In genomic region chr6:38638941-38639497, GRCh38 we compare ENCODE assay signal across 8 cellular contexts. TPM values are rescaled to one million over a fixed set of nuclear protein-coding genes. Genes with fewer than 3 reads are reported as not detected.
DNase-seq lines count a peak whose midpoint lies in the region; ATAC-seq, FAIRE-seq and TF ChIP-seq lines count a peak whose summit lies in the region.

No MANE protein-coding gene starts in this region.

- no peaks in the 10 kb centered on the region for H3K9me3 ChIP-seq in CD8-positive, alpha-beta memory T cell (ENCODE audit: low read length)
- no peaks in the 10 kb centered on the region for H3K9me3 ChIP-seq in breast epithelium
- H3K9me3 ChIP-seq in kidney (ENCODE audit: control insufficient read depth in 1 of 2, low read length in 2 of 2): no peaks in the 10 kb centered on the region

- no peaks in the 10 kb centered on the region for H3K27me3 Mint-ChIP-seq in CD8-positive, alpha-beta memory T cell
- H3K27me3 Mint-ChIP-seq in IgD-negative memory B cell: no peaks in the 10 kb centered on the region

- H3K27ac ChIP-seq in CD8-positive, alpha-beta memory T cell (ENCODE audit: low read depth, low read length): peak overlapping the region; percentile 99
- H3K27ac ChIP-seq in breast epithelium: peak overlapping the region; percentile 91 to 99
- peak overlapping the region; percentile 72 to 95 for H3K27ac ChIP-seq in kidney (ENCODE audit: low read depth in 2 of 2, low read length in 2 of 2)

- POLR2A ChIA-PET in CD8-positive, alpha-beta memory T cell (lab: Charles Lee): interaction anchor here (0.6 to 1.5 kb wide), 7 partner anchors 20 to 941 kb away, joined by 3 to 12 read pairs (median 5); partner anchors contain the start of genes GLO1, SAYSD1 and ZFAND3

- H3K4me3 Mint-ChIP-seq in CD8-positive, alpha-beta memory T cell: peak overlapping the region; percentile 87 to 98 (median 92)
- peak overlapping the region; percentile 60 to 97 (median 92) for H3K4me3 Mint-ChIP-seq in IgD-negative memory B cell

- peak overlapping the region; percentile 92 for H3K4me3 ChIP-seq in CD8-positive, alpha-beta memory T cell (ENCODE audit: low read length)
- H3K4me3 ChIP-seq in WI38 (ENCODE audit: low read depth, low read length) (peak overlapping the region; percentile 84), breast epithelium (peak overlapping the region; percentile 71 to 100 (median 82)), kidney (ENCODE audit: low read length in 2 of 2) (peak overlapping the region; percentile 91 to 98)

- no peak for FAIRE-seq in kidney (lab: Jason Lieb, UNC)

- H3K4me1 Mint-ChIP-seq in CD8-positive, alpha-beta memory T cell: peaks cover 43 to 73% (median 64%) of the 10 kb centered on the region in 3 donors
- H3K4me1 Mint-ChIP-seq in IgD-negative memory B cell: peaks cover 28 to 36% (median 32%) of the 10 kb centered on the region in 3 donors

- CTCF ChIA-PET in CD8-positive, alpha-beta memory T cell (lab: Charles Lee): no interaction called here

- H3K27ac Mint-ChIP-seq in CD8-positive, alpha-beta memory T cell: peak overlapping the region; percentile 84 to 98 (median 97)
- peak overlapping the region; percentile 69 to 98 (median 96) for H3K27ac Mint-ChIP-seq in IgD-negative memory B cell

- intact Hi-C loops in breast epithelium (cut with DNase I; ENCODE audit: low total_unique reads) (loop anchor here (5.0 kb wide), 1 partner anchor 1188 kb away; no protein-coding TSS in a partner anchor), kidney (cut with DNase I) (no loop called here)

- TF ChIP-seq POLR2A in breast epithelium (IDR thresholded peaks at IDR 0.05): peak; percentile 6

- peaks cover 0 to 5% (median 0%) of the 10 kb centered on the region in 3 donors for H3K36me3 Mint-ChIP-seq in CD8-positive, alpha-beta memory T cell
- H3K36me3 Mint-ChIP-seq in IgD-negative memory B cell: peaks cover 3% of the 10 kb centered on the region

- H3K9ac ChIP-seq in kidney (ENCODE audit: low read length in 2 of 2): peak overlapping the region; percentile 72 to 89

- no peaks in the 10 kb centered on the region for H3K36me3 ChIP-seq in CD8-positive, alpha-beta memory T cell (ENCODE audit: insufficient read depth, low read length)
- no peaks in the 10 kb centered on the region for H3K36me3 ChIP-seq in breast epithelium
- no peaks in the 10 kb centered on the region for H3K36me3 ChIP-seq in kidney (ENCODE audit: control insufficient read depth in 1 of 2, insufficient read depth in 2 of 2, low read length in 2 of 2)

- no peak for TF ChIP-seq CTCF in WI38 (IDR thresholded peaks at IDR 0.05; ENCODE audit: low read depth, low read length)
- no peak for TF ChIP-seq CTCF in breast epithelium (IDR thresholded peaks at IDR 0.05)
- no peak for TF ChIP-seq CTCF in kidney (IDR thresholded peaks at IDR 0.05; ENCODE audit: borderline replicate concordance, extremely low read depth, insufficient read depth)

- H3K4me1 ChIP-seq in CD8-positive, alpha-beta memory T cell (ENCODE audit: insufficient read depth, low read length): peaks cover 41% of the 10 kb centered on the region
- H3K4me1 ChIP-seq in breast epithelium (peaks cover 0 to 5% of the 10 kb centered on the region in 2 donors), kidney (ENCODE audit: control insufficient read depth in 1 of 2, insufficient read depth in 1 of 2, low read depth in 1 of 2, low read length in 2 of 2) (peaks cover 4 to 10% of the 10 kb centered on the region in 2 donors)

- ATAC-seq in GM21576 (IDR thresholded peaks at IDR 0.05; ENCODE audit: unreplicated experiment): peak; percentile 18

- peak; percentile 31 to 84 (median 65) for DNase-seq in CD8-positive, alpha-beta memory T cell
- DNase-seq in breast epithelium (ENCODE audit: low spot score in 2 of 2) (peak in 1 of 2 donors; percentile 31), kidney (peak; percentile 74), cerebellum (ENCODE audit: low spot score) (no peak)
- peak; percentile 63 for DNase-seq in stimulated activated CD4-positive, alpha-beta T cell treated with anti-CD3 and anti-CD28 coated beads, Interleukin-1b, Interleukin-23, amount 100 ng/mL, for 48 hours

- H3K9me3 Mint-ChIP-seq in CD8-positive, alpha-beta memory T cell: no peaks in the 10 kb centered on the region
- H3K9me3 Mint-ChIP-seq in IgD-negative memory B cell: no peaks in the 10 kb centered on the region

- no peaks in the 10 kb centered on the region for H3K27me3 ChIP-seq in CD8-positive, alpha-beta memory T cell (ENCODE audit: insufficient read depth, low read length, poor library complexity, severe bottlenecking)
- H3K27me3 ChIP-seq in breast epithelium: no peaks in the 10 kb centered on the region

RNA-seq across cellular contexts. Expression of gene BTBD9, which starts 0.7 kb away (rescaled TPM):
- total RNA-seq in CD8-positive, alpha-beta memory T cell: 10 to 100 TPM; 12.2 to 14.9 TPM
- polyA plus RNA-seq in CD8-positive, alpha-beta memory T cell: 17.7 TPM
- 15.2 TPM for polyA plus RNA-seq in IgD-negative memory B cell
- 10 to 100 TPM; 12.8 to 25.5 (median 19.0) TPM for total RNA-seq in breast epithelium
- total RNA-seq in kidney: 29.9 TPM
- polyA plus RNA-seq in kidney (ENCODE audit: insufficient read depth, low read depth, low replicate concordance): 4.2 TPM
- 29.3 TPM for total RNA-seq in cerebellum
